8 cellular contexts compared by ENCODE assay signal in the genomic region with DNA sequence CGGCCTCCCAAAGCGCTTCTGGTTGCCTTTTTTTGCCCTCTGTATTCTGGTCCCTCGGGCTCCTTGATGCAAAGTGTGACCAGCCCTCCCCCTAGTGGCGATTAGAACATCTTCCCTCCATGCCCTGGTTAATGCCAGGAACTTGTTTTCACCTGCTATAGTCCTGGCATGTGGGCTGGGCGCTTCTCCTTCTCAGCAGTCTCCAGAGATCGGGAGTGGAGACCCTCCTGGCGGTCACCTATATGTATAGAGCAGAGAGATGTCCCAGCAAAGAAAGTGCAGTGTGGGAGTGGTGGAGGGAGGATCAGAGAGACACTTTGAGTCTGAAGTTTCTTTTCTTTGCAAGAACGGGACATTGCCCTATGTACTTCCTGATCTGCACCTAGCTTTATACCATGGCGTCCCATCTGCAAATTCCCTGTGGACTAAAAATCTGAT.
DNase-seq lines count a peak whose midpoint lies in the region; ATAC-seq and TF ChIP-seq lines count a peak whose summit lies in the region.

No MANE protein-coding gene starts in this region.

- no peaks in the 10 kb centered on the region for H3K9me3 Mint-ChIP-seq in activated naive CD8-positive, alpha-beta T cell treated with anti-CD3 and anti-CD28 coated beads for 36 hours

- peak overlapping the region; percentile 25; the same call in 1 of the 2 replicates for H3K4me2 ChIP-seq in KMS-11

- no peak overlapping the region for H3K9ac ChIP-seq in KMS-11

- H3K27me3 ChIP-seq in KMS-11 (ENCODE audit: insufficient read depth, low read depth) = no peaks in the 10 kb centered on the region

- CTCF ChIA-PET in RWPE1 (lab: Yijun Ruan, JAX) = interaction anchor here (0.7 to 1.5 kb wide), 3 partner anchors 269 to 544 kb away, joined by 3 read pairs; no protein-coding TSS in a partner anchor

- TF ChIP-seq CTCF in GM12873 (IDR thresholded peaks at IDR 0.05; ENCODE audit: insufficient read depth, low read depth, low read length, missing control alignments) = peak; percentile 82
- peak; percentile 88 for TF ChIP-seq CTCF in KMS-11 (conservative IDR thresholded peaks at IDR 0.05; ENCODE audit: low read depth, low read length)
- TF ChIP-seq CTCF in RWPE1 (conservative IDR thresholded peaks at IDR 0.05; ENCODE audit: low read depth) = peak; percentile 80

- H3K4me3 Mint-ChIP-seq in activated naive CD8-positive, alpha-beta T cell treated with anti-CD3 and anti-CD28 coated beads for 36 hours = peak overlapping the region; percentile 47

- no peak overlapping the region for H3K4me3 ChIP-seq in KMS-11 (IDR thresholded peaks at IDR 0.05; ENCODE audit: insufficient read depth, low read depth, low read length)

- H3K27ac ChIP-seq in KMS-11 = no peak overlapping the region
- H3K27ac ChIP-seq in RWPE1 = no peak overlapping the region

- POLR2A ChIA-PET in RWPE1 (lab: Yijun Ruan, JAX; ENCODE audit: low non-redundant PET) = no interaction called here

- peak; percentile 59 to 80 for ATAC-seq in left cardiac atrium
- ATAC-seq in sciatic nerve = peak; percentile 62

- H3K36me3 Mint-ChIP-seq in activated naive CD8-positive, alpha-beta T cell treated with anti-CD3 and anti-CD28 coated beads for 36 hours = no peaks in the 10 kb centered on the region

- intact Hi-C loops in left cardiac atrium (cut with DNase I) (loop anchor here in 1 of 2 donors (2.0 to 5.0 kb wide), 2 partner anchors 391 to 544 kb away; no protein-coding TSS in a partner anchor), sciatic nerve (cut with DNase I) (no loop called here)

- H3K36me3 ChIP-seq in KMS-11 (ENCODE audit: insufficient read depth) = no peaks in the 10 kb centered on the region

- no peaks in the 10 kb centered on the region for H3K79me2 ChIP-seq in KMS-11 (ENCODE audit: insufficient read depth, low read depth)

- no peaks in the 10 kb centered on the region for H4K20me1 ChIP-seq in KMS-11 (ENCODE audit: insufficient read depth)

- H3K4me1 ChIP-seq in KMS-11 (ENCODE audit: low read depth, poor library complexity, severe bottlenecking) = no peaks in the 10 kb centered on the region

- peaks cover 21% of the 10 kb centered on the region for H3K27me3 Mint-ChIP-seq in activated naive CD8-positive, alpha-beta T cell treated with anti-CD3 and anti-CD28 coated beads for 36 hours

- H2AFZ ChIP-seq in KMS-11 (ENCODE audit: low read depth) = peak overlapping the region; percentile 43

- H3K4me1 Mint-ChIP-seq in activated naive CD8-positive, alpha-beta T cell treated with anti-CD3 and anti-CD28 coated beads for 36 hours = peaks cover 9% of the 10 kb centered on the region

- peak; percentile 55 for DNase-seq in H4 (ENCODE audit: low spot score)
- peak; percentile 59 for DNase-seq in RWPE1 (ENCODE audit: low spot score)
- DNase-seq in activated naive CD8-positive, alpha-beta T cell treated with anti-CD3 and anti-CD28 coated beads for 36 hours = peak; percentile 55
- peak; percentile 40 for DNase-seq in left cardiac atrium
- peak; percentile 68 for DNase-seq in sciatic nerve (ENCODE audit: low spot score)
- no peak for DNase-seq in putamen (ENCODE audit: low spot score)

- no peak overlapping the region for H3K27ac Mint-ChIP-seq in activated naive CD8-positive, alpha-beta T cell treated with anti-CD3 and anti-CD28 coated beads for 36 hours
